In the genomic region with DNA sequence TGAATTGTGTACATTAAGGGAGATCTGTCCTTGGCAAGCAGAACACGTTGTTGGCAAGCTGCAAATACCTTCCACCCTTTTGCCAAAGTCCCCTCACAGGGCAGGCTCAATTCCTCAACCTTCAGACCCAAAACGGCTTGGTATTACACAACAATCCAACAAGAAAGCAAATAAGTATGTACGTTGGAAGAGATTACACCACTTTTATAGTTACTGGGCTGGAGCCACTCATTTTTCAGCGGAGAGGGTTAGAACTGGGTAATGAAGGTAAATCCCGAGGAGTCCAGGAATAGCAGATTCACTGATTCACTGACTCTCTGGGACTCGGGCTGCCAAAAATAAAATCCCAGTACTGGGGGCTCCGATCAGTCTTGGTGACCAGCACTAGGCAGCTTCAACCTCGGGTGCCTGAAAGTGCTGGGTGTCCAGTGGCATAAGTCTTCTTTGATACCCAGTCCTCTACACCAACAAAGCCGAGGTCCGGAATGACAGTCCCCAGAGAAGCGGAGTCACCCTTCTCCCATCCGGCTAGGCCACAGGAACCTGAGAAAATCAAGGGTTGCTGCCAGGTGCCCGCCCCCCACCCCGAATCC, we compare ENCODE assay signal across 8 cellular contexts. TPM values are rescaled to one million over a fixed set of nuclear protein-coding genes. Genes with fewer than 3 reads are reported as not detected.
DNase-seq lines count a peak whose midpoint lies in the region; ATAC-seq and TF ChIP-seq lines count a peak whose summit lies in the region.

No MANE protein-coding gene starts in this region.

- DNase-seq in AG04450 (ENCODE audit: low read depth, low spot score) (no peak), cardiac fibroblast (ENCODE audit: low read depth in 2 of 2) (peak; percentile 23 to 35), right lobe of liver (peak in 1 of 3 donors; percentile 38), tibial artery (no peak), NCI-H2196 (lab: John Stamatoyannopoulos, UW; ENCODE audit: unreplicated experiment) (no peak)

- CTCF ChIA-PET in AG04450 (lab: Charles Lee): interaction anchor here (2.2 kb wide), 1 partner anchor 43 kb away, joined by 12 read pairs; the partner anchor contains the start of gene RPL36A

- TF ChIP-seq CTCF in AG04450 (IDR thresholded peaks at IDR 0.05; ENCODE audit: low read depth, low read length) (no peak), cardiac fibroblast (IDR thresholded peaks at IDR 0.05; ENCODE audit: low read depth, low read length) (no peak), right lobe of liver (IDR thresholded peaks at IDR 0.05) (no peak), tibial artery (IDR thresholded peaks at IDR 0.05) (no peak)

- H3K9me3 ChIP-seq in AG04450 (ENCODE audit: control insufficient read depth, insufficient read depth, low read length) (no peaks in the 10 kb centered on the region), KOPT-K1 (ENCODE audit: insufficient read depth, low read length, poor library complexity, severe bottlenecking) (no peaks in the 10 kb centered on the region), right lobe of liver (no peaks in the 10 kb centered on the region), tibial artery (no peaks in the 10 kb centered on the region)

- no peaks in the 10 kb centered on the region for H3K4me1 ChIP-seq in right lobe of liver
- no peaks in the 10 kb centered on the region for H3K4me1 ChIP-seq in tibial artery

- peak overlapping the region; percentile 80 for H3K4me3 ChIP-seq in AG04450 (ENCODE audit: low read depth, low read length)
- H3K4me3 ChIP-seq in cardiac fibroblast (replicated peaks in 1 of 2; ENCODE audit: low read depth in 2 of 2, low read length in 2 of 2): peak overlapping the region; percentile 67 to 76
- H3K4me3 ChIP-seq in right lobe of liver: peak overlapping the region; percentile 60 to 73 (median 71)
- peak overlapping the region; percentile 68 for H3K4me3 ChIP-seq in tibial artery

- WGBS in right lobe of liver (ENCODE audit: insufficient coverage, low coverage, low lambda C conversion rate, missing lambda C conversion rate): 18% methylated on average over 9 of the region's 14 CpGs

- H3K36me3 ChIP-seq in KOPT-K1 (ENCODE audit: insufficient read depth, low read length) (peaks cover 37% of the 10 kb centered on the region), right lobe of liver (peaks cover 0 to 7% (median 2%) of the 10 kb centered on the region in 4 donors), tibial artery (no peaks in the 10 kb centered on the region)

- TF ChIP-seq POLR2A in right lobe of liver (IDR thresholded peaks at IDR 0.05): no peak

- POLR2A ChIA-PET in AG04450 (lab: Yijun Ruan, JAX): interaction anchor here (1.4 kb wide), 1 partner anchor 43 kb away, joined by 9 read pairs; the partner anchor contains the start of gene RPL36A

- H3K27ac ChIP-seq in AG04450 (ENCODE audit: low read depth, low read length): no peak overlapping the region
- H3K27ac ChIP-seq in KOPT-K1 (ENCODE audit: low read depth, low read length, poor library complexity, severe bottlenecking): peak overlapping the region; percentile 91
- H3K27ac ChIP-seq in right lobe of liver: peak overlapping the region in 2 of 3 donors; percentile 53 to 81
- peak overlapping the region; percentile 82 to 84 for H3K27ac ChIP-seq in tibial artery

- intact Hi-C loops in right lobe of liver (cut with DNase I): no loop called here
- intact Hi-C loops in tibial artery (cut with DNase I; ENCODE audit: low total_unique reads): no loop called here

- ATAC-seq in GM19395 (IDR thresholded peaks at IDR 0.05; ENCODE audit: unreplicated experiment) (peak; percentile 2), right lobe of liver (peak; percentile 34 to 78 (median 48)), GM18502 (IDR thresholded peaks at IDR 0.05; ENCODE audit: poor library complexity, unreplicated experiment) (no peak)

- H3K27me3 ChIP-seq in AG04450 (ENCODE audit: control insufficient read depth, insufficient read depth, low read length) (no peaks in the 10 kb centered on the region), right lobe of liver (no peaks in the 10 kb centered on the region), tibial artery (no peaks in the 10 kb centered on the region)

RNA-seq across cellular contexts. Expression of gene TIMM8A, which starts 0.6 kb away (rescaled TPM):
- 6.3 and 8.1 TPM in 2 replicates for polyA plus RNA-seq in AG04450 (2011; rRNA removed)
- 4.3 and 5.5 TPM in 2 replicates for polyA minus RNA-seq in AG04450 (2011; rRNA and poly(A)+ RNA removed)
- total RNA-seq in right lobe of liver: 10 to 100 TPM in 5 of 6 experiments, 1 to 10 TPM in 1; 8.6 to 23.9 (median 15.7) TPM

RNA-seq across cellular contexts. Expression of gene BTK, which starts 38.0 kb away (rescaled TPM):
- not detected in 2 replicates for polyA plus RNA-seq in AG04450 (2011; rRNA removed)
- polyA minus RNA-seq in AG04450 (2011; rRNA and poly(A)+ RNA removed): not detected in 2 replicates
- total RNA-seq in right lobe of liver: 1 to 10 TPM; 1.1 to 4.7 (median 1.8) TPM

RNA-seq across cellular contexts. Expression of gene RPL36A, which starts 42.9 kb away (rescaled TPM):
- 2,019 and 2,123 TPM in 2 replicates for polyA plus RNA-seq in AG04450 (2011; rRNA removed)
- polyA minus RNA-seq in AG04450 (2011; rRNA and poly(A)+ RNA removed): 67.7 and 86.6 TPM in 2 replicates
- total RNA-seq in right lobe of liver: 1,000 to 10,000 TPM in 1 of 6 experiments, 100 to 1,000 TPM in 1, 10 to 100 TPM in 4; 30.5 to 1,059 (median 46.3) TPM

RNA-seq across cellular contexts. Expression of gene TAF7L, which starts 56.8 kb away (rescaled TPM):
- 1.5 and 1.6 TPM in 2 replicates for polyA plus RNA-seq in AG04450 (2011; rRNA removed)
- polyA minus RNA-seq in AG04450 (2011; rRNA and poly(A)+ RNA removed): 0.23 and 0.30 TPM in 2 replicates
- total RNA-seq in right lobe of liver: under 1 TPM in 2 of 6 experiments, not detected in 4; 0.09 to 0.31 TPM

RNA-seq across cellular contexts. Expression of gene GLA, which starts 59.8 kb away (rescaled TPM):
- polyA plus RNA-seq in AG04450 (2011; rRNA removed): 30.0 and 33.8 TPM in 2 replicates
- polyA minus RNA-seq in AG04450 (2011; rRNA and poly(A)+ RNA removed): 11.4 and 11.7 TPM in 2 replicates
- total RNA-seq in right lobe of liver: 10 to 100 TPM in 4 of 6 experiments, 1 to 10 TPM in 2; 8.1 to 19.0 (median 15.0) TPM

Comparison
In these comparisons a context has a peak if more than half of its experiments do, and no peak if none do; other contexts are left out.
1. DNase-seq: peak in cardiac fibroblast (2 of 2); none in AG04450 (single experiment), tibial artery (0 of 2) and NCI-H2196 (single experiment).
2. Peak in every context shown above with its lines, with median percentiles within 50 percentile points of each other: H3K4me3 ChIP-seq.